24 cellular contexts compared by ENCODE assay signal in the genomic region with DNA sequence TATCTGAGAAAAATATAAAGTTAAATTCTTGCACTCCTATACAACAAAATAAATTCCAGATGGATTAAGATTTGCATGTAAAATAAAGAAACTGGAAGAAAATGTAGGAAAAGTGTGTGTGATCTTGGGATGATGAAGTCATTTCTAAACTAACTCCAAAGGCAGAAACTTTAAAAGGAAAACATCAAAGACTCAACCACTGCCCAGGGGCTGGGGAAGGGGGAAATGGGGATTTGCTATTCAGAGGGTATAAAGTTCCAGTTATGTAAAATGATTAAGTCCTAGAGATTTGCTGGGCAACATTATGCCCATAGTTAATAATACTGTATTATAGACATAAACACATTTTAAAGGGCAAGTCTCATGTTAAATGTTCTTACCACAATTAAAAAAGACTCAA.
"Had no signal": no experiment of that assay in that cellular context is flagged by ENCODE, and none has a peak within 500 bp of the region (broad histone marks: within the 10 kb centered on the region; RNA-seq: fewer than 3 reads in every experiment).

No MANE protein-coding gene starts in this region.

- H3K4me1 ChIP-seq: left lung, lower lobe of right lung, right atrium auricular region, spleen, suprapubic skin, tibial nerve, uterus had no signal

- FAIRE-seq: islet of Langerhans, kidney had no signal

- H3K27me3 ChIP-seq: left lung, ovary, right atrium auricular region, spleen, suprapubic skin, tibial nerve, uterus had no signal

- H3K27ac ChIP-seq: left lung, lower lobe of right lung, ovary, right atrium auricular region, skin epidermis, spleen, suprapubic skin, thoracic aorta, tibial nerve, uterus had no signal

- H3K4me3 ChIP-seq: left lung, lower lobe of right lung, ovary, right atrium auricular region, skin epidermis, spleen, suprapubic skin, thoracic aorta, tibial nerve, uterus had no signal

- ATAC-seq: left colon; left lung; lower lobe of right lung; natural killer cell; sciatic nerve; stimulated activated effector memory CD8-positive, alpha-beta T cell treated with anti-CD3 and anti-CD28 coated beads, Interleukin-12 subunit alpha, Interleukin-12 subunit beta, amount 100 ng/mL, for 72 hours had no signal

- H3K9me3 ChIP-seq: left lung, lower lobe of right lung, ovary, right atrium auricular region, suprapubic skin, thoracic aorta, tibial nerve, uterus had no signal

- DNase-seq: hypothalamus; immature natural killer cell; kidney; left colon; left lung; lower lobe of right lung; mammary epithelial cell; mesenchymal stem cell; naive B cell; natural killer cell; nephron progenitor cell; ovary; spleen; stimulated activated CD4-positive, alpha-beta T cell treated with anti-CD3 and anti-CD28 coated beads, Interleukin-4, amount 100 ng/mL, for 24 hours; stimulated activated naive CD4-positive, alpha-beta T cell; uterus had no signal

- H3K36me3 ChIP-seq: left lung, lower lobe of right lung, ovary, right atrium auricular region, spleen, suprapubic skin, thoracic aorta, tibial nerve, uterus had no signal
